Comparison of ENCODE assay signal across 8 cellular contexts in the genomic region with DNA sequence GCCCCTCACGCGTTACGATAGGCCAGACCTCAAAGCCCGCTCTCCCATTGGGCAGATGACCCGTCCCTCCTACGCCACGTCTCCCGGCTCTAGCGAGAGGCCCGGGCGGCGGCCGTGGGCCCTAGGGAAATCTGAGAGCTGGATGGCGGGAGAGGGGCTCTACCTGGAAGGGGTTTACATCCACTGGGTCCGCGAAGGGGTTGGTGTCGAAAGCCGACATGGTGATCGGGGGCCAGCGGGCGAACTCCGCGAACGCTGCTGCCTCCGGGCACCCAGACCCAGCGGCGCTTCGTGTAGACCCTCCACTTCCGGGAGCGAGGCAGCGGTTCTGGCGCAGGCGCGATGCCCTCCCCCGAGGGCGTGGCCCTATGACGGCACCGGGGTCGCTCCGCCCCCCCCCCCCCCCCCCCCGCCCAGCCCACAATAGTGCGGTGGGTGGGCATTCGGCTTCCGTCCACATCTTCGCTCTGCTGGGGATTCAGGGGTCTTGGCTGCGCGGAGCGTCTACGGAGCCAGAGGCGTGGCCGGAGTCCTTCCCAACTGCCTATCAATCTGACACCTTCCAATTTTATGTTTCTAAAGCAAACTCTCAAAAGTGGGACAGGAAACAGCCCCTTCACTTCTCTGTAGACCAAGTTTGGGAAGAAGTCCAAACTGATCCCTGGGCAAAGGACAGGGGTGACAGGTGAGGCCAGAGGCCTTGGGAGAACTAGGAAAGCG. TPM values are rescaled to one million over a fixed set of nuclear protein-coding genes. Genes with fewer than 3 reads are reported as not detected.
A peak's percentile ranks its signal among the peaks of the same experiment; 100 is the strongest.
DNase-seq lines count a peak whose midpoint lies in the region; ATAC-seq and TF ChIP-seq lines count a peak whose summit lies in the region.

A gene with protein sequence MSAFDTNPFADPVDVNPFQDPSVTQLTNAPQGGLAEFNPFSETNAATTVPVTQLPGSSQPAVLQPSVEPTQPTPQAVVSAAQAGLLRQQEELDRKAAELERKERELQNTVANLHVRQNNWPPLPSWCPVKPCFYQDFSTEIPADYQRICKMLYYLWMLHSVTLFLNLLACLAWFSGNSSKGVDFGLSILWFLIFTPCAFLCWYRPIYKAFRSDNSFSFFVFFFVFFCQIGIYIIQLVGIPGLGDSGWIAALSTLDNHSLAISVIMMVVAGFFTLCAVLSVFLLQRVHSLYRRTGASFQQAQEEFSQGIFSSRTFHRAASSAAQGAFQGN (minus strand): TSS at position 330 of the 720 bp plus-strand sequence. CDS start 110 bp downstream, at position 220.

- peaks cover 3% of the 10 kb centered on the region for H3K36me3 Mint-ChIP-seq in activated naive CD4-positive, alpha-beta T cell treated with anti-CD3 and anti-CD28 coated beads, Interleukin-2, amount 50 U/mL, for 24 hours

- H3K4me3 ChIP-seq in suprapubic skin = peak within 1 kb of the TSS; percentile 81

- peak within 1 kb of the TSS; percentile 95 for H3K27ac Mint-ChIP-seq in activated naive CD4-positive, alpha-beta T cell treated with anti-CD3 and anti-CD28 coated beads, Interleukin-2, amount 50 U/mL, for 24 hours

- TF ChIP-seq EP300 in suprapubic skin (IDR thresholded peaks at IDR 0.05) = no peak

- H3K4me1 ChIP-seq in suprapubic skin = peaks cover 54% of the 10 kb centered on the region

- WGBS in suprapubic skin = 2% methylated on average over 13 of the region's 52 CpGs

- H3K9me3 ChIP-seq in suprapubic skin = no peaks in the 10 kb centered on the region

- no peaks in the 10 kb centered on the region for H3K27me3 Mint-ChIP-seq in activated naive CD4-positive, alpha-beta T cell treated with anti-CD3 and anti-CD28 coated beads, Interleukin-2, amount 50 U/mL, for 24 hours

- H3K4me3 Mint-ChIP-seq in activated naive CD4-positive, alpha-beta T cell treated with anti-CD3 and anti-CD28 coated beads, Interleukin-2, amount 50 U/mL, for 24 hours = peak within 1 kb of the TSS; percentile 99

- peak; percentile 95 for DNase-seq in GM10266 (ENCODE audit: extremely low spot score)
- peak; percentile 91 for DNase-seq in NCI-H1092 treated with DMSO at 0.1 percent for 48 hours (lab: John Stamatoyannopoulos, UW)
- DNase-seq in globus pallidus (ENCODE audit: low spot score) = peak; percentile 95
- peak; percentile 93 for DNase-seq in occipital lobe (lab: John Stamatoyannopoulos, UW)
- DNase-seq in suprapubic skin (ENCODE audit: low spot score in 2 of 2) = peak; percentile 96 to 97

- no peaks in the 10 kb centered on the region for H3K36me3 ChIP-seq in suprapubic skin

- TF ChIP-seq POLR2A in suprapubic skin (IDR thresholded peaks at IDR 0.05) = peak in 1 of 2 donors; percentile 55

- no peaks in the 10 kb centered on the region for H3K9me3 Mint-ChIP-seq in activated naive CD4-positive, alpha-beta T cell treated with anti-CD3 and anti-CD28 coated beads, Interleukin-2, amount 50 U/mL, for 24 hours

- peaks cover 50% of the 10 kb centered on the region for H3K4me1 Mint-ChIP-seq in activated naive CD4-positive, alpha-beta T cell treated with anti-CD3 and anti-CD28 coated beads, Interleukin-2, amount 50 U/mL, for 24 hours

- peak; percentile 80 for ATAC-seq in HG02623 (IDR thresholded peaks at IDR 0.05; ENCODE audit: unreplicated experiment)
- peak; percentile 100 for ATAC-seq in SK-N-SH treated with all-trans-retinoic acid at 6 μM for 48 hours

- TF ChIP-seq CTCF in GM10266 (IDR thresholded peaks at IDR 0.05; ENCODE audit: control insufficient read depth, insufficient read depth, low read depth, missing control alignments) (no peak), suprapubic skin (IDR thresholded peaks at IDR 0.05) (no peak)

- peak within 1 kb of the TSS; percentile 97 for H3K27ac ChIP-seq in suprapubic skin

- no peaks in the 10 kb centered on the region for H3K27me3 ChIP-seq in suprapubic skin

TF ChIP-seq in SK-N-SH treated with all-trans-retinoic acid at 6 μM for 48 hours, 23 proteins besides CTCF, POLR2A, EP300 and RAD21:
- no peak for TF ChIP-seq ARNTL (CRISPR knock-in tag; IDR thresholded peaks at IDR 0.05; ENCODE audit: borderline replicate concordance, low read depth)
- TF ChIP-seq ESRRG (CRISPR knock-in tag; IDR thresholded peaks at IDR 0.05) = peak; percentile 9; the same call in 1 of the 2 replicates

RNA-seq across cellular contexts. Expression of the gene that starts here (rescaled TPM):
- total RNA-seq in occipital lobe = 8.0 TPM
- 100 to 1,000 TPM in 2 of 4 donors, 10 to 100 TPM in 2; 82.7 to 120 (median 102) TPM for total RNA-seq in suprapubic skin

Comparison
In these comparisons a context has a peak if more than half of its experiments do, and no peak if none do; other contexts are left out.
1. Peak in every context shown above with its lines: DNase-seq, ATAC-seq, H3K4me3 ChIP-seq and H3K27ac ChIP-seq.